In the genomic region with DNA sequence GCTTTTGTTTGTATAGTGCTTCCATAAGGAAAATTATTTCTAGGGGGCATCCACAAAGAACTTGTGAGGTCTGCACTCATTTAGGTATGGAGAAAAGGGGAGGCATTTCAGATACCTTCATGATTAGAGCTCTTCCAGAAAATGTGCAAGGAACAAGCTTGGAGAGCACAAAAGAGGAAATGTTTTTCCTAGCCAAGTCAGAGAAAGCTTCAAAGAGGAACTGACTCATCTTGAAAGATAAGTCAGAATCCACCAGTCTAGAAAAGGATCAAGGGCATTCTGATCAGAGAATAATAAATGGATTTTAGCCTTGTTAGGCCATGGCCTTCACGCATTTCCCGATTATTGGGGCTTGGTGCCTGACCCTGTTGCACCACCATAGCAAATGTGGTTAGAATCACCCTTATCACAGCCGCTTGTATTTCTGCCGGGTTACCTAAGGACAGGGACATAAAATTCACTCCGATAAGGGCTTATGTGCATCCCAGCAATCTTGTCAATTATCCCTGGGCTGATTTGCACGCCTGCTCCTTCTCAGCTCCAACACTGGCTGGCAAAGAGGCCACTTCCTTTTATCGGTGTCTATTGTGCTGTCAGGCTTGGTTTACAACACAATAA, we compare ENCODE assay signal across 1 cellular context.
TF ChIP-seq lines count a peak whose summit lies in the region.

No MANE protein-coding gene starts in this region.

TF ChIP-seq in GM12878, 131 proteins besides CTCF, POLR2A, EP300 and RAD21 (continued from another document):
- TF ChIP-seq, protein P1, sequence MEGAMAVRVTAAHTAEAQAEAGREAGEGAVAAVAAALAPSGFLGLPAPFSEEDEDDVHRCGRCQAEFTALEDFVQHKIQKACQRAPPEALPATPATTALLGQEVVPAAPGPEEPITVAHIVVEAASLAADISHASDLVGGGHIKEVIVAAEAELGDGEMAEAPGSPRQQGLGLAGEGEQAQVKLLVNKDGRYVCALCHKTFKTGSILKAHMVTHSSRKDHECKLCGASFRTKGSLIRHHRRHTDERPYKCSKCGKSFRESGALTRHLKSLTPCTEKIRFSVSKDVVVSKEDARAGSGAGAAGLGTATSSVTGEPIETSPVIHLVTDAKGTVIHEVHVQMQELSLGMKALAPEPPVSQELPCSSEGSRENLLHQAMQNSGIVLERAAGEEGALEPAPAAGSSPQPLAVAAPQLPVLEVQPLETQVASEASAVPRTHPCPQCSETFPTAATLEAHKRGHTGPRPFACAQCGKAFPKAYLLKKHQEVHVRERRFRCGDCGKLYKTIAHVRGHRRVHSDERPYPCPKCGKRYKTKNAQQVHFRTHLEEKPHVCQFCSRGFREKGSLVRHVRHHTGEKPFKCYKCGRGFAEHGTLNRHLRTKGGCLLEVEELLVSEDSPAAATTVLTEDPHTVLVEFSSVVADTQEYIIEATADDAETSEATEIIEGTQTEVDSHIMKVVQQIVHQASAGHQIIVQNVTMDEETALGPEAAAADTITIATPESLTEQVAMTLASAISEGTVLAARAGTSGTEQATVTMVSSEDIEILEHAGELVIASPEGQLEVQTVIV (IDR thresholded peaks at IDR 0.05; ENCODE audit: borderline replicate concordance, partially characterized antibody) = no peak
TF ChIP-seq in GM12878: peak in this region for 4.
